2 cellular contexts compared by ENCODE assay signal in the genomic region with DNA sequence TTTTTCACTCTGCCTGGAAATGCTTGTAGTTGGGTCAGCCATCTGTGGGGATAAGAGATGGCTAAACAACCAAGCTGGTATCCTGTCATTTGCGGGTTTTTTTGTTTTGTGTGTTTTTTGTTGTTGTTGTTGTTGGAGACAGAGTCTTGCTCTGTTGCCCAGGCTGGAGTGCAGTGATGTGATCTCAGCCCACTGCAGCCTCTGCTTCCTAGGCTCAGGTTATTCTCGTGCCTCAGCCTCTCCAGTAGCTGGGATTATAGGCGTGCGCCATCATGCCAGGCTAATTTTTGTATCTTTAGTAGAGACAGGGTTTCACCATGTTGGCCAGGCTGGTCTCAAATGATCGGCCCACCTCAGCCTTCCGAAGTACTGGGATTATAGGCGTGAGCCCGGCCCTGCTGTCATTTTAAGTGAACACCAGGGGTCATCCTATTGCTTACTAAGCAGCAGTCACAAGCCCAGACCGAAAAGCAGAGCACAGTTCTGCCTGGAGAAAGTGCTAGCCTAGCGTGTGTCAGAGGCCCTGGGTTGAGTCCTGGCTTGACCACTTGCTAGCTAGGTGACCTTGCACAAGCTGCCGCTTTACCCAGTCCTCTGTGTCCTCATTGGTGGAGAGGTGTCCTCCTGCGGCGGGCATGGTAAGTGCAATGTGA.
TF ChIP-seq lines count a peak whose summit lies in the region.

No MANE protein-coding gene starts in this region.

TF ChIP-seq in GM12891, 5 proteins besides CTCF, POLR2A, EP300 and RAD21:
- TF ChIP-seq TAF1 (IDR thresholded peaks at IDR 0.05; ENCODE audit: low read depth, low read length) (no peak), SPI1 (IDR thresholded peaks at IDR 0.05; ENCODE audit: low read depth, low read length) (no peak), PAX5 (IDR thresholded peaks at IDR 0.05; ENCODE audit: insufficient read depth, low read length, severe bottlenecking) (no peak), POLR2AphosphoS5 (IDR thresholded peaks at IDR 0.05; ENCODE audit: low read depth, low read length) (no peak), POU2F2 (IDR thresholded peaks at IDR 0.05; ENCODE audit: low read depth, low read length) (no peak)

TF ChIP-seq in H1, 55 proteins besides CTCF, POLR2A, EP300 and RAD21:
- no peak for TF ChIP-seq KDM5A (IDR thresholded peaks at IDR 0.05; ENCODE audit: low read length)
- no peak for TF ChIP-seq CBX5 (IDR thresholded peaks at IDR 0.05; ENCODE audit: low read depth, low read length)
- TF ChIP-seq, protein P1, sequence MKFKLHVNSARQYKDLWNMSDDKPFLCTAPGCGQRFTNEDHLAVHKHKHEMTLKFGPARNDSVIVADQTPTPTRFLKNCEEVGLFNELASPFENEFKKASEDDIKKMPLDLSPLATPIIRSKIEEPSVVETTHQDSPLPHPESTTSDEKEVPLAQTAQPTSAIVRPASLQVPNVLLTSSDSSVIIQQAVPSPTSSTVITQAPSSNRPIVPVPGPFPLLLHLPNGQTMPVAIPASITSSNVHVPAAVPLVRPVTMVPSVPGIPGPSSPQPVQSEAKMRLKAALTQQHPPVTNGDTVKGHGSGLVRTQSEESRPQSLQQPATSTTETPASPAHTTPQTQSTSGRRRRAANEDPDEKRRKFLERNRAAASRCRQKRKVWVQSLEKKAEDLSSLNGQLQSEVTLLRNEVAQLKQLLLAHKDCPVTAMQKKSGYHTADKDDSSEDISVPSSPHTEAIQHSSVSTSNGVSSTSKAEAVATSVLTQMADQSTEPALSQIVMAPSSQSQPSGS (IDR thresholded peaks at IDR 0.05; ENCODE audit: low read length) = no peak
- no peak for TF ChIP-seq YY1 (IDR thresholded peaks at IDR 0.05; ENCODE audit: low read depth, low read length)
- TF ChIP-seq POU5F1 (IDR thresholded peaks at IDR 0.05; ENCODE audit: low read depth, low read length) = no peak
- no peak for TF ChIP-seq JUN (IDR thresholded peaks at IDR 0.05; ENCODE audit: low read depth, low read length)
- no peak for TF ChIP-seq TAF1 (IDR thresholded peaks at IDR 0.05; ENCODE audit: low read depth, low read length)
- TF ChIP-seq ASH2L (IDR thresholded peaks at IDR 0.05; ENCODE audit: low read length) = no peak
- TF ChIP-seq NRF1 (IDR thresholded peaks at IDR 0.05; ENCODE audit: low read depth, low read length) = no peak
- no peak for TF ChIP-seq GTF2F1 (IDR thresholded peaks at IDR 0.05; ENCODE audit: borderline replicate concordance, low read depth, low read length)
- no peak for TF ChIP-seq RXRA (IDR thresholded peaks at IDR 0.05; ENCODE audit: insufficient read depth, low read depth, low read length)
- TF ChIP-seq CEBPB (IDR thresholded peaks at IDR 0.05; ENCODE audit: low read depth, low read length) = no peak
- no peak for TF ChIP-seq SIX5 (IDR thresholded peaks at IDR 0.05; ENCODE audit: low read depth, low read length)
- TF ChIP-seq, protein P2, sequence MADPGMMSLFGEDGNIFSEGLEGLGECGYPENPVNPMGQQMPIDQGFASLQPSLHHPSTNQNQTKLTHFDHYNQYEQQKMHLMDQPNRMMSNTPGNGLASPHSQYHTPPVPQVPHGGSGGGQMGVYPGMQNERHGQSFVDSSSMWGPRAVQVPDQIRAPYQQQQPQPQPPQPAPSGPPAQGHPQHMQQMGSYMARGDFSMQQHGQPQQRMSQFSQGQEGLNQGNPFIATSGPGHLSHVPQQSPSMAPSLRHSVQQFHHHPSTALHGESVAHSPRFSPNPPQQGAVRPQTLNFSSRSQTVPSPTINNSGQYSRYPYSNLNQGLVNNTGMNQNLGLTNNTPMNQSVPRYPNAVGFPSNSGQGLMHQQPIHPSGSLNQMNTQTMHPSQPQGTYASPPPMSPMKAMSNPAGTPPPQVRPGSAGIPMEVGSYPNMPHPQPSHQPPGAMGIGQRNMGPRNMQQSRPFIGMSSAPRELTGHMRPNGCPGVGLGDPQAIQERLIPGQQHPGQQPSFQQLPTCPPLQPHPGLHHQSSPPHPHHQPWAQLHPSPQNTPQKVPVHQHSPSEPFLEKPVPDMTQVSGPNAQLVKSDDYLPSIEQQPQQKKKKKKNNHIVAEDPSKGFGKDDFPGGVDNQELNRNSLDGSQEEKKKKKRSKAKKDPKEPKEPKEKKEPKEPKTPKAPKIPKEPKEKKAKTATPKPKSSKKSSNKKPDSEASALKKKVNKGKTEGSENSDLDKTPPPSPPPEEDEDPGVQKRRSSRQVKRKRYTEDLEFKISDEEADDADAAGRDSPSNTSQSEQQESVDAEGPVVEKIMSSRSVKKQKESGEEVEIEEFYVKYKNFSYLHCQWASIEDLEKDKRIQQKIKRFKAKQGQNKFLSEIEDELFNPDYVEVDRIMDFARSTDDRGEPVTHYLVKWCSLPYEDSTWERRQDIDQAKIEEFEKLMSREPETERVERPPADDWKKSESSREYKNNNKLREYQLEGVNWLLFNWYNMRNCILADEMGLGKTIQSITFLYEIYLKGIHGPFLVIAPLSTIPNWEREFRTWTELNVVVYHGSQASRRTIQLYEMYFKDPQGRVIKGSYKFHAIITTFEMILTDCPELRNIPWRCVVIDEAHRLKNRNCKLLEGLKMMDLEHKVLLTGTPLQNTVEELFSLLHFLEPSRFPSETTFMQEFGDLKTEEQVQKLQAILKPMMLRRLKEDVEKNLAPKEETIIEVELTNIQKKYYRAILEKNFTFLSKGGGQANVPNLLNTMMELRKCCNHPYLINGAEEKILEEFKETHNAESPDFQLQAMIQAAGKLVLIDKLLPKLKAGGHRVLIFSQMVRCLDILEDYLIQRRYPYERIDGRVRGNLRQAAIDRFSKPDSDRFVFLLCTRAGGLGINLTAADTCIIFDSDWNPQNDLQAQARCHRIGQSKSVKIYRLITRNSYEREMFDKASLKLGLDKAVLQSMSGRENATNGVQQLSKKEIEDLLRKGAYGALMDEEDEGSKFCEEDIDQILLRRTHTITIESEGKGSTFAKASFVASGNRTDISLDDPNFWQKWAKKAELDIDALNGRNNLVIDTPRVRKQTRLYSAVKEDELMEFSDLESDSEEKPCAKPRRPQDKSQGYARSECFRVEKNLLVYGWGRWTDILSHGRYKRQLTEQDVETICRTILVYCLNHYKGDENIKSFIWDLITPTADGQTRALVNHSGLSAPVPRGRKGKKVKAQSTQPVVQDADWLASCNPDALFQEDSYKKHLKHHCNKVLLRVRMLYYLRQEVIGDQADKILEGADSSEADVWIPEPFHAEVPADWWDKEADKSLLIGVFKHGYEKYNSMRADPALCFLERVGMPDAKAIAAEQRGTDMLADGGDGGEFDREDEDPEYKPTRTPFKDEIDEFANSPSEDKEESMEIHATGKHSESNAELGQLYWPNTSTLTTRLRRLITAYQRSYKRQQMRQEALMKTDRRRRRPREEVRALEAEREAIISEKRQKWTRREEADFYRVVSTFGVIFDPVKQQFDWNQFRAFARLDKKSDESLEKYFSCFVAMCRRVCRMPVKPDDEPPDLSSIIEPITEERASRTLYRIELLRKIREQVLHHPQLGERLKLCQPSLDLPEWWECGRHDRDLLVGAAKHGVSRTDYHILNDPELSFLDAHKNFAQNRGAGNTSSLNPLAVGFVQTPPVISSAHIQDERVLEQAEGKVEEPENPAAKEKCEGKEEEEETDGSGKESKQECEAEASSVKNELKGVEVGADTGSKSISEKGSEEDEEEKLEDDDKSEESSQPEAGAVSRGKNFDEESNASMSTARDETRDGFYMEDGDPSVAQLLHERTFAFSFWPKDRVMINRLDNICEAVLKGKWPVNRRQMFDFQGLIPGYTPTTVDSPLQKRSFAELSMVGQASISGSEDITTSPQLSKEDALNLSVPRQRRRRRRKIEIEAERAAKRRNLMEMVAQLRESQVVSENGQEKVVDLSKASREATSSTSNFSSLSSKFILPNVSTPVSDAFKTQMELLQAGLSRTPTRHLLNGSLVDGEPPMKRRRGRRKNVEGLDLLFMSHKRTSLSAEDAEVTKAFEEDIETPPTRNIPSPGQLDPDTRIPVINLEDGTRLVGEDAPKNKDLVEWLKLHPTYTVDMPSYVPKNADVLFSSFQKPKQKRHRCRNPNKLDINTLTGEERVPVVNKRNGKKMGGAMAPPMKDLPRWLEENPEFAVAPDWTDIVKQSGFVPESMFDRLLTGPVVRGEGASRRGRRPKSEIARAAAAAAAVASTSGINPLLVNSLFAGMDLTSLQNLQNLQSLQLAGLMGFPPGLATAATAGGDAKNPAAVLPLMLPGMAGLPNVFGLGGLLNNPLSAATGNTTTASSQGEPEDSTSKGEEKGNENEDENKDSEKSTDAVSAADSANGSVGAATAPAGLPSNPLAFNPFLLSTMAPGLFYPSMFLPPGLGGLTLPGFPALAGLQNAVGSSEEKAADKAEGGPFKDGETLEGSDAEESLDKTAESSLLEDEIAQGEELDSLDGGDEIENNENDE (IDR thresholded peaks at IDR 0.05; ENCODE audit: insufficient replicate concordance, low read length) = no peak
- TF ChIP-seq SP2 (IDR thresholded peaks at IDR 0.05; ENCODE audit: low read length) = no peak
- TF ChIP-seq KDM1A (IDR thresholded peaks at IDR 0.05; ENCODE audit: borderline replicate concordance, low read length) = no peak
